18 cellular contexts compared by ENCODE assay signal in genomic region chr14:99321955-99322730, GRCh38. TPM values are rescaled to one million over a fixed set of nuclear protein-coding genes. Genes with fewer than 3 reads are reported as not detected.
A peak's percentile ranks its signal among the peaks of the same experiment; 100 is the strongest.
DNase-seq lines count a peak whose midpoint lies in the region; ATAC-seq, FAIRE-seq and TF ChIP-seq lines count a peak whose summit lies in the region.
"Had no signal": no experiment of that assay in that cellular context is flagged by ENCODE, and none has a peak within 500 bp of the region (broad histone marks: within the 10 kb centered on the region; RNA-seq: fewer than 3 reads in every experiment).

No MANE protein-coding gene starts in this region.

- H3K27me3 Mint-ChIP-seq in activated T-cell treated with anti-CD3 and anti-CD28 coated beads, Interleukin-2, amount 50 U/mL, for 24 hours = peaks cover 2% of the 10 kb centered on the region
- peaks cover 12% of the 10 kb centered on the region for H3K27me3 Mint-ChIP-seq in activated T-cell treated with anti-CD3 and anti-CD28 coated beads, Interleukin-2, amount 50 U/mL, for 4 hours (ENCODE audit: low read depth)

- BruUV-seq in K562 (replicated peaks; lab: Mats Ljungman, UMichigan) = no TSS peak

- TF ChIP-seq RAD21 in K562 (CRISPR knock-in tag; conservative IDR thresholded peaks at IDR 0.05 in 1 of 2, IDR thresholded peaks at IDR 0.05 in 1 of 2) = no peak

- TF ChIP-seq CTCF in K562 (IDR thresholded peaks at IDR 0.05 in 2 of 3, conservative IDR thresholded peaks at IDR 0.05 in 1 of 3; ENCODE audit: insufficient read depth in 2 of 3, low read depth in 1 of 3, low read length in 3 of 3) (no peak), upper lobe of right lung (IDR thresholded peaks at IDR 0.05) (no peak)

- H3K4me3 ChIP-seq in K562 = no peak overlapping the region
- no peak overlapping the region for H3K4me3 ChIP-seq in upper lobe of right lung

- ATAC-seq in activated T-cell treated with anti-CD3 and anti-CD28 coated beads, Interleukin-2, amount 50 U/mL, for 4 hours = no peak
- ATAC-seq in K562 (no peak), upper lobe of right lung (no peak), left ventricle myocardium superior (no peak), HG03039 (IDR thresholded peaks at IDR 0.05; ENCODE audit: unreplicated experiment) (no peak)

- H3K79me2 ChIP-seq in K562 (ENCODE audit: control insufficient read depth, insufficient read depth, low read length) = no peaks in the 10 kb centered on the region

- H3K27ac ChIP-seq in K562 (ENCODE audit: extremely low read depth, low read depth, low read length) (no peak overlapping the region), upper lobe of right lung (no peak overlapping the region)

- peaks cover 11% of the 10 kb centered on the region for H3K4me1 Mint-ChIP-seq in activated T-cell treated with anti-CD3 and anti-CD28 coated beads, Interleukin-2, amount 50 U/mL, for 24 hours (ENCODE audit: low read depth)
- H3K4me1 Mint-ChIP-seq in activated T-cell treated with anti-CD3 and anti-CD28 coated beads, Interleukin-2, amount 50 U/mL, for 4 hours (ENCODE audit: low read depth) = peaks cover 14% of the 10 kb centered on the region
- H3K4me1 Mint-ChIP-seq: CD14-positive monocyte had no signal

- no peak overlapping the region for H3K4me2 ChIP-seq in K562 (ENCODE audit: insufficient read depth, low read length)

- POLR2A ChIA-PET in K562 (lab: Yijun Ruan, JAX) = interaction anchor here (0.6 kb wide), 1 partner anchor 15 kb away, joined by 3 read pairs; no protein-coding TSS in a partner anchor

- no peaks in the 10 kb centered on the region for H3K36me3 Mint-ChIP-seq in activated T-cell treated with anti-CD3 and anti-CD28 coated beads, Interleukin-2, amount 50 U/mL, for 24 hours (ENCODE audit: low read depth)
- no peaks in the 10 kb centered on the region for H3K36me3 Mint-ChIP-seq in activated T-cell treated with anti-CD3 and anti-CD28 coated beads, Interleukin-2, amount 50 U/mL, for 4 hours (ENCODE audit: insufficient read depth)
- H3K36me3 Mint-ChIP-seq: CD14-positive monocyte had no signal

- no peaks in the 10 kb centered on the region for H3K9me3 ChIP-seq in K562 (replicated peaks; ENCODE audit: control insufficient read depth, insufficient read depth, low read depth, low read length)
- H3K9me3 ChIP-seq in upper lobe of right lung = no peaks in the 10 kb centered on the region

- no peaks in the 10 kb centered on the region for H3K36me3 ChIP-seq in K562 (ENCODE audit: control insufficient read depth, insufficient read depth, low read length)
- no peaks in the 10 kb centered on the region for H3K36me3 ChIP-seq in upper lobe of right lung

- H3K9me1 ChIP-seq in K562 (ENCODE audit: control insufficient read depth, insufficient read depth, low read length) = no peaks in the 10 kb centered on the region

- peaks cover 0 to 13% of the 10 kb centered on the region in 2 experiments; a peak in 3 of 5 replicates for H3K27me3 ChIP-seq in K562 (ENCODE audit: control insufficient read depth in 2 of 2, insufficient read depth in 2 of 2, low read length in 2 of 2)
- peaks cover 10% of the 10 kb centered on the region for H3K27me3 ChIP-seq in upper lobe of right lung

- peak overlapping the region; percentile 4 for H3K27ac Mint-ChIP-seq in activated T-cell treated with anti-CD3 and anti-CD28 coated beads, Interleukin-2, amount 50 U/mL, for 24 hours

- in situ Hi-C loops in K562 (cut with MboI) = no loop called here

- WGBS in K562 (ENCODE audit: insufficient coverage, low coverage, missing lambda C conversion rate) = 2% methylated on average over 8 of the region's 13 CpGs

- no peak overlapping the region for H3K4me3 Mint-ChIP-seq in activated T-cell treated with anti-CD3 and anti-CD28 coated beads, Interleukin-2, amount 50 U/mL, for 24 hours
- no peak overlapping the region for H3K4me3 Mint-ChIP-seq in activated T-cell treated with anti-CD3 and anti-CD28 coated beads, Interleukin-2, amount 50 U/mL, for 4 hours
- H3K4me3 Mint-ChIP-seq: CD14-positive monocyte had no signal

- H3K9ac ChIP-seq in K562 (ENCODE audit: insufficient read depth in 1 of 2, low read depth in 2 of 2, low read length in 2 of 2) = no peak overlapping the region; a peak in 1 of 4 replicates

- TF ChIP-seq EP300 in K562 (IDR thresholded peaks at IDR 0.05; ENCODE audit: low read length) = no peak

- no peak overlapping the region for H2AFZ ChIP-seq in K562 (ENCODE audit: low read depth, low read length)

- TF ChIP-seq POLR2A in K562 (conservative IDR thresholded peaks at IDR 0.05) = no peak

- H3K9me3 Mint-ChIP-seq in activated T-cell treated with anti-CD3 and anti-CD28 coated beads, Interleukin-2, amount 50 U/mL, for 24 hours = no peaks in the 10 kb centered on the region
- no peaks in the 10 kb centered on the region for H3K9me3 Mint-ChIP-seq in activated T-cell treated with anti-CD3 and anti-CD28 coated beads, Interleukin-2, amount 50 U/mL, for 4 hours

- 0 out of 2 replicates have a peak, but pooled peaks cover 3% of the 10 kb centered on the region for H4K20me1 ChIP-seq in K562 (replicated peaks; ENCODE audit: control insufficient read depth, insufficient read depth, low read length)

- no peak for DNase-seq in activated T-cell treated with anti-CD3 and anti-CD28 coated beads, Interleukin-2, amount 50 U/mL, for 24 hours
- DNase-seq in activated T-cell treated with anti-CD3 and anti-CD28 coated beads, Interleukin-2, amount 50 U/mL, for 4 hours = no peak
- no peak for DNase-seq in K562 (ENCODE audit: extremely low read depth in 1 of 4, low spot score in 3 of 4)
- DNase-seq in islet precursor cell = peak; percentile 29
- DNase-seq in upper lobe of right lung = peak; percentile 40
- no peak for DNase-seq in left ventricle myocardium superior
- no peak for DNase-seq in midbrain (lab: John Stamatoyannopoulos, UW)
- DNase-seq: DMS79 treated with DMSO at 0.1 percent for 48 hours, Karpas-422, MM.1S, NCI-H1930, NCI-H2171, NCI-H774, SHP77 had no signal

- H3K4me1 ChIP-seq in K562 (replicated peaks in 1 of 2; ENCODE audit: control insufficient read depth in 2 of 2, insufficient read depth in 2 of 2, low read length in 2 of 2) (peaks cover 0 to 12% of the 10 kb centered on the region in 2 experiments; a peak in 2 of 5 replicates), upper lobe of right lung (no peaks in the 10 kb centered on the region)

- no peak for FAIRE-seq in K562 (lab: Jason Lieb, UNC)
- FAIRE-seq: G401.6 had no signal

- intact Hi-C loops in K562 (cut with micrococcal nuclease) (no loop called here), upper lobe of right lung (cut with DNase I) (no loop called here), left ventricle myocardium superior (cut with micrococcal nuclease) (no loop called here)

- CTCF ChIA-PET in K562 (lab: Yijun Ruan, JAX; ENCODE audit: low intra/inter-chr PET ratio) = no interaction called here

TF ChIP-seq in K562, 482 proteins besides CTCF, POLR2A, EP300 and RAD21:
- TF ChIP-seq ZFP36 (IDR thresholded peaks at IDR 0.05; ENCODE audit: low read depth, low read length, partially characterized antibody) (peak; percentile 87), TFAM (CRISPR knock-in tag; conservative IDR thresholded peaks at IDR 0.05) (no peak)
- TF ChIP-seq, protein P1, sequence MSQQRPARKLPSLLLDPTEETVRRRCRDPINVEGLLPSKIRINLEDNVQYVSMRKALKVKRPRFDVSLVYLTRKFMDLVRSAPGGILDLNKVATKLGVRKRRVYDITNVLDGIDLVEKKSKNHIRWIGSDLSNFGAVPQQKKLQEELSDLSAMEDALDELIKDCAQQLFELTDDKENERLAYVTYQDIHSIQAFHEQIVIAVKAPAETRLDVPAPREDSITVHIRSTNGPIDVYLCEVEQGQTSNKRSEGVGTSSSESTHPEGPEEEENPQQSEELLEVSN (IDR thresholded peaks at IDR 0.05; ENCODE audit: borderline replicate concordance in 1 of 2, extremely low read depth in 1 of 2, insufficient read depth in 1 of 2, insufficient read length in 1 of 2, low read depth in 1 of 2, low read length in 1 of 2, poor library complexity in 1 of 2, severe bottlenecking in 1 of 2) = peak in 1 of 2 experiments; percentile 63

RNA-seq across cellular contexts. Expression of gene BCL11B, which starts 50.1 kb away (rescaled TPM):
- total RNA-seq in activated T-cell treated with anti-CD3 and anti-CD28 coated beads, Interleukin-2, amount 50 U/mL, for 4 hours = 10 to 100 TPM; 54.6 to 64.6 (median 62.4) TPM
- total RNA-seq in K562 (2011; cell fraction: chromatin; rRNA removed; ENCODE audit: low replicate concordance) = not detected in 2 replicates
- total RNA-seq in K562 (2011; cell fraction: nucleolus; rRNA removed) = not detected in 2 replicates
- total RNA-seq in K562 (2011; cell fraction: nucleoplasm; rRNA removed) = not detected in 2 replicates
- total RNA-seq in K562 (2014; rRNA removed) (not detected in 2 replicates), K562 (2014; rRNA removed; fragmentation: Illumina TruSeq; extraction: Trizol) (not detected in 2 replicates), K562 (2015; rRNA removed; fragmentation: Illumina TruSeq; extraction: Trizol) (not detected in 2 replicates), K562 (2021) (0.09 and 0.18 TPM in 2 replicates), upper lobe of right lung (2.4 TPM), left ventricle myocardium superior (0.20 TPM)
- polyA plus RNA-seq in K562 (2011; rRNA removed) (not detected in 2 replicates), K562 (2014; fragmentation: Illumina TruSeq; extraction: Trizol) (not detected in 2 replicates), K562 (2014; fragmentation: Nextera tagmentation; extraction: Ambion mirVana) (not detected), K562 (2014; rRNA removed) (not detected in 2 replicates)
- not detected in 2 replicates for polyA plus RNA-seq in K562 (2011; cell fraction: cytosol; rRNA removed)
- not detected in 2 replicates for polyA plus RNA-seq in K562 (2011; cell fraction: nucleus; rRNA removed)
- polyA plus RNA-seq in K562 (2012) = 0.01 TPM in 1 of 2 replicates, not detected in the other
- not detected in 2 replicates for polyA minus RNA-seq in K562 (2011; rRNA and poly(A)+ RNA removed)
- polyA minus RNA-seq in K562 (2011; cell fraction: cytosol; rRNA and poly(A)+ RNA removed) = not detected in 2 replicates
- not detected in 2 replicates for polyA minus RNA-seq in K562 (2011; cell fraction: nucleus; rRNA and poly(A)+ RNA removed)
- total RNA-seq: NCI-H460 had no signal
- polyA plus RNA-seq: CD14-positive monocyte had no signal

Comparison
In these comparisons a context has a peak if more than half of its experiments do, and no peak if none do; other contexts are left out.
1. DNase-seq: peak in islet precursor cell (single experiment) and upper lobe of right lung (single experiment); none in activated T-cell treated with anti-CD3 and anti-CD28 coated beads, Interleukin-2, amount 50 U/mL, for 24 hours (single experiment), activated T-cell treated with anti-CD3 and anti-CD28 coated beads, Interleukin-2, amount 50 U/mL, for 4 hours (single experiment), K562 (0 of 4), left ventricle myocardium superior (single experiment) and midbrain (single experiment).
2. RNA of gene BCL11B, which starts 50.1 kb away (total RNA-seq): 54.6 to 64.6 TPM in activated T-cell treated with anti-CD3 and anti-CD28 coated beads, Interleukin-2, amount 50 U/mL, for 4 hours; 2.4 TPM in upper lobe of right lung (single experiment), 0.20 TPM in left ventricle myocardium superior (single experiment) and 0.09 to 0.18 TPM in K562; every median in the first group is over 10 times any median in the second.